In genomic region chr5:141781910-141782309, GRCh38 we compare ENCODE assay signal across 22 cellular contexts.
DNase-seq lines count a peak whose midpoint lies in the region; ATAC-seq, FAIRE-seq and TF ChIP-seq lines count a peak whose summit lies in the region.
"Had no signal": no experiment of that assay in that cellular context is flagged by ENCODE, and none has a peak within 500 bp of the region (broad histone marks: within the 10 kb centered on the region; RNA-seq: fewer than 3 reads in every experiment).

No MANE protein-coding gene starts in this region.

- no TSS peak for BruUV-seq in K562 (replicated peaks; lab: Mats Ljungman, UMichigan)

- CTCF ChIA-PET in K562 (lab: Yijun Ruan, JAX; ENCODE audit: low intra/inter-chr PET ratio) = no interaction called here

- FAIRE-seq in K562 (lab: Jason Lieb, UNC) = no peak
- FAIRE-seq: A549, GM19239, HTR-8/SVneo had no signal

- no peaks in the 10 kb centered on the region for H3K9me1 ChIP-seq in K562 (ENCODE audit: control insufficient read depth, insufficient read depth, low read length)

- H3K9me2 ChIP-seq in Karpas-422 (replicated peaks; ENCODE audit: insufficient read depth, low read length) (no peaks in the 10 kb centered on the region), neural cell (ENCODE audit: insufficient read depth, low read length) (no peaks in the 10 kb centered on the region)

- H3K9ac ChIP-seq in BLaER1 = no peak overlapping the region
- H3K9ac ChIP-seq in Karpas-422 (ENCODE audit: low read length) = peak overlapping the region; percentile 69
- no peak overlapping the region for H3K9ac ChIP-seq in K562 (ENCODE audit: insufficient read depth in 1 of 2, low read depth in 2 of 2, low read length in 2 of 2)
- peak overlapping the region; percentile 52 for H3K9ac ChIP-seq in neural cell (ENCODE audit: low read length)
- H3K9ac ChIP-seq: GM23248 had no signal

- H3K27me3 ChIP-seq in BLaER1 = no peaks in the 10 kb centered on the region
- H3K27me3 ChIP-seq in Karpas-422 (ENCODE audit: low read length) = no peaks in the 10 kb centered on the region
- H3K27me3 ChIP-seq in K562 (ENCODE audit: control insufficient read depth in 2 of 2, insufficient read depth in 2 of 2, low read length in 2 of 2) = peaks cover 8 to 48% of the 10 kb centered on the region in 2 experiments; a peak in 3 of 5 replicates
- no peaks in the 10 kb centered on the region for H3K27me3 ChIP-seq in neural cell (ENCODE audit: insufficient read depth, low read depth, low read length)

- H3K9me3 ChIP-seq in BLaER1 (no peaks in the 10 kb centered on the region), Karpas-422 (ENCODE audit: low read length) (no peaks in the 10 kb centered on the region), K562 (replicated peaks; ENCODE audit: control insufficient read depth, insufficient read depth, low read depth, low read length) (no peaks in the 10 kb centered on the region; the same call in 1 of the 2 replicates), neural cell (ENCODE audit: low read length) (no peaks in the 10 kb centered on the region), mucosa of descending colon (no peaks in the 10 kb centered on the region)
- H3K9me3 ChIP-seq: A549, HAP-1 had no signal

- no peaks in the 10 kb centered on the region for H3F3A ChIP-seq in neural cell (ENCODE audit: insufficient read depth, low read length, poor library complexity, severe bottlenecking)

- WGBS in K562 (ENCODE audit: insufficient coverage, low coverage, missing lambda C conversion rate) = 5% methylated on average over 2 of the region's 2 CpGs

- H3K79me2 ChIP-seq in Karpas-422 (ENCODE audit: low read length) = no peaks in the 10 kb centered on the region
- H3K79me2 ChIP-seq in K562 (ENCODE audit: control insufficient read depth, insufficient read depth, low read length) = no peaks in the 10 kb centered on the region
- H3K79me2 ChIP-seq in neural cell (replicated peaks; ENCODE audit: insufficient read depth, low read length) = no peaks in the 10 kb centered on the region

- H4K20me1 ChIP-seq in BLaER1 = no peaks in the 10 kb centered on the region
- no peaks in the 10 kb centered on the region for H4K20me1 ChIP-seq in Karpas-422 (ENCODE audit: insufficient read depth, low read depth, low read length)
- H4K20me1 ChIP-seq in K562 (replicated peaks; ENCODE audit: control insufficient read depth, insufficient read depth, low read length) = peaks cover 3% of the 10 kb centered on the region; the same call in 1 of the 2 replicates
- H4K20me1 ChIP-seq in neural cell (ENCODE audit: insufficient read depth) = no peaks in the 10 kb centered on the region

- ATAC-seq in K562 (no peak), GM21423 (IDR thresholded peaks at IDR 0.05; ENCODE audit: unreplicated experiment) (no peak), mucosa of descending colon (no peak)
- ATAC-seq: CD8-positive, alpha-beta T cell; GM12878 had no signal

- H3K4me3 ChIP-seq in BLaER1 (no peak overlapping the region), Karpas-422 (ENCODE audit: low read length) (peak overlapping the region; percentile 54; the same call in 1 of the 2 replicates), K562 (no peak overlapping the region), neural cell (ENCODE audit: low read length) (no peak overlapping the region), mucosa of descending colon (no peak overlapping the region)
- H3K4me3 ChIP-seq: A549, GM12878, GM23248, HAP-1 had no signal

- no peak for TF ChIP-seq RAD21 in K562 (CRISPR knock-in tag; conservative IDR thresholded peaks at IDR 0.05 in 1 of 2, IDR thresholded peaks at IDR 0.05 in 1 of 2)
- no peak for TF ChIP-seq RAD21 in neural cell (conservative IDR thresholded peaks at IDR 0.05)

- DNase-seq in Karpas-422 = peak; percentile 65
- no peak for DNase-seq in K562 (ENCODE audit: extremely low read depth in 1 of 4, low spot score in 3 of 4)
- no peak for DNase-seq in mucosa of descending colon
- DNase-seq in activated naive CD4-positive, alpha-beta T cell (lab: John Stamatoyannopoulos, UW) = no peak
- DNase-seq in foreskin melanocyte = no peak
- DNase-seq: AML-193; Calu3; CD8-positive, alpha-beta T cell; DMS 273 treated with DMSO at 0.1 percent for 48 hours; DMS53; DND-41; EL; GM23248 had no signal

- no peak for TF ChIP-seq POLR2A in K562 (conservative IDR thresholded peaks at IDR 0.05)

- POLR2A ChIA-PET in K562 (lab: Yijun Ruan, JAX) = no interaction called here

- H3K4me2 ChIP-seq in BLaER1 (peak overlapping the region; percentile 92), Karpas-422 (ENCODE audit: low read depth, low read length, poor library complexity, severe bottlenecking) (peak overlapping the region; percentile 69), K562 (ENCODE audit: insufficient read depth, low read length) (no peak overlapping the region), neural cell (ENCODE audit: low read length) (no peak overlapping the region)
- H3K4me2 ChIP-seq: A549 had no signal

- TF ChIP-seq CTCF in K562 (IDR thresholded peaks at IDR 0.05 in 2 of 3, conservative IDR thresholded peaks at IDR 0.05 in 1 of 3; ENCODE audit: insufficient read depth in 2 of 3, low read depth in 1 of 3, low read length in 3 of 3) (no peak), neural cell (IDR thresholded peaks at IDR 0.05; ENCODE audit: poor library complexity, severe bottlenecking) (no peak), mucosa of descending colon (IDR thresholded peaks at IDR 0.05) (no peak)

- H3K27ac ChIP-seq in BLaER1 (no peak overlapping the region), Karpas-422 (ENCODE audit: low read length) (peak overlapping the region; percentile 100), K562 (ENCODE audit: extremely low read depth, low read depth, low read length) (no peak overlapping the region), neural cell (ENCODE audit: low read length) (peak overlapping the region; percentile 72)
- H3K27ac ChIP-seq: 22Rv1, A549, GM23248 had no signal

- intact Hi-C loops in K562 (cut with micrococcal nuclease) = no loop called here
- intact Hi-C loops in mucosa of descending colon (cut with DNase I, micrococcal nuclease) = no loop called here

- H3K36me3 ChIP-seq in BLaER1 (no peaks in the 10 kb centered on the region), Karpas-422 (ENCODE audit: insufficient read depth, low read length) (no peaks in the 10 kb centered on the region), K562 (ENCODE audit: control insufficient read depth, insufficient read depth, low read length) (no peaks in the 10 kb centered on the region), neural cell (ENCODE audit: insufficient read depth, low read length) (no peaks in the 10 kb centered on the region), mucosa of descending colon (ENCODE audit: low read depth) (no peaks in the 10 kb centered on the region)
- H3K36me3 ChIP-seq: HAP-1 had no signal

- H2AFZ ChIP-seq in Karpas-422 (ENCODE audit: low read length) = peak overlapping the region; percentile 12; the same call in 1 of the 2 replicates
- H2AFZ ChIP-seq in K562 (ENCODE audit: low read depth, low read length) = no peak overlapping the region
- H2AFZ ChIP-seq in neural cell (ENCODE audit: low read depth, low read length) = no peak overlapping the region
- H2AFZ ChIP-seq: GM23248 had no signal

- TF ChIP-seq EP300 in K562 (IDR thresholded peaks at IDR 0.05; ENCODE audit: low read length) (no peak), neural cell (conservative IDR thresholded peaks at IDR 0.05; ENCODE audit: poor library complexity, severe bottlenecking) (no peak)

- H3K4me1 ChIP-seq in BLaER1 (peaks cover 54% of the 10 kb centered on the region), Karpas-422 (ENCODE audit: low read length) (peaks cover 90% of the 10 kb centered on the region), K562 (replicated peaks in 1 of 2; ENCODE audit: control insufficient read depth in 2 of 2, insufficient read depth in 2 of 2, low read length in 2 of 2) (no peaks in the 10 kb centered on the region), mucosa of descending colon (ENCODE audit: low read depth) (no peaks in the 10 kb centered on the region)
- H3K4me1 ChIP-seq: HAP-1 had no signal

- in situ Hi-C loops in K562 (cut with MboI) = no loop called here

TF ChIP-seq in K562, 482 proteins besides CTCF, POLR2A, EP300 and RAD21:
- TF ChIP-seq SREBF2 (CRISPR knock-in tag; IDR thresholded peaks at IDR 0.05) = no peak
- peak; percentile 74 for TF ChIP-seq ZKSCAN1 (IDR thresholded peaks at IDR 0.05; ENCODE audit: low read depth, low read length)

TF ChIP-seq in neural cell, 6 proteins besides CTCF, POLR2A, EP300 and RAD21:
- TF ChIP-seq SMC3 (conservative IDR thresholded peaks at IDR 0.05; ENCODE audit: poor library complexity) (no peak), POLR2AphosphoS5 (IDR thresholded peaks at IDR 0.05) (no peak), TAF1 (IDR thresholded peaks at IDR 0.05; ENCODE audit: low read depth) (no peak), REST (IDR thresholded peaks at IDR 0.05; ENCODE audit: borderline replicate concordance) (no peak), EZH2 (IDR thresholded peaks at IDR 0.05; ENCODE audit: borderline replicate concordance, insufficient read depth, low read length, poor library complexity, severe bottlenecking) (no peak), MXI1 (conservative IDR thresholded peaks at IDR 0.05; ENCODE audit: poor library complexity, severe bottlenecking) (no peak)

Comparison
In these comparisons a context has a peak if more than half of its experiments do, and no peak if none do; other contexts are left out.
1. H3K27ac ChIP-seq: peak in Karpas-422 (single experiment) and neural cell (single experiment); none in BLaER1 (single experiment) and K562 (single experiment).
2. H3K4me2 ChIP-seq: peak in BLaER1 (single experiment) and Karpas-422 (single experiment); none in K562 (single experiment) and neural cell (single experiment).
3. H3K9ac ChIP-seq: peak in Karpas-422 (single experiment) and neural cell (single experiment); none in BLaER1 (single experiment) and K562 (0 of 2).